In genomic region chr13:100566543-100566942, GRCh38 we compare ENCODE assay signal across 33 cellular contexts. TPM values are rescaled to one million over a fixed set of nuclear protein-coding genes. Genes with fewer than 3 reads are reported as not detected.
DNase-seq lines count a peak whose midpoint lies in the region; ATAC-seq, FAIRE-seq and TF ChIP-seq lines count a peak whose summit lies in the region.
"Had no signal": no experiment of that assay in that cellular context is flagged by ENCODE, and none has a peak within 500 bp of the region (broad histone marks: within the 10 kb centered on the region; RNA-seq: fewer than 3 reads in every experiment).

No MANE protein-coding gene starts in this region.

- H3K27me3 Mint-ChIP-seq in astrocyte (ENCODE audit: low read depth, unreplicated experiment): no peaks in the 10 kb centered on the region
- H3K27me3 Mint-ChIP-seq: activated CD4-positive, alpha-beta memory T cell treated with anti-CD3 and anti-CD28 coated beads for 36 hours; B cell; naive thymus-derived CD4-positive, alpha-beta T cell had no signal

- no peak overlapping the region for H2BK15ac ChIP-seq in IMR-90 (ENCODE audit: low read depth, low read length)

- H2BK20ac ChIP-seq in IMR-90 (ENCODE audit: low read depth, low read length): no peak overlapping the region

- H3K27ac Mint-ChIP-seq in astrocyte (ENCODE audit: unreplicated experiment): peak overlapping the region; percentile 13
- H3K27ac Mint-ChIP-seq: activated CD4-positive, alpha-beta memory T cell treated with anti-CD3 and anti-CD28 coated beads for 36 hours; B cell; CD8-positive, alpha-beta T cell; mesothelial cell of epicardium; naive thymus-derived CD4-positive, alpha-beta T cell; T-helper 1 cell treated with Interleukin-12 subunit alpha and Interleukin-12 subunit beta and Interleukin-4 antibody, amounts not matched to agents 30 μg/mL and 1 μg/mL, for 36 hours had no signal

- H3K18ac ChIP-seq in IMR-90 (ENCODE audit: low read depth, low read length): no peak overlapping the region

- no peak overlapping the region for H3K23ac ChIP-seq in IMR-90 (ENCODE audit: low read depth, low read length)

- H3K9ac ChIP-seq in IMR-90 (ENCODE audit: low read depth, low read length): no peak overlapping the region
- H3K9ac ChIP-seq in astrocyte (ENCODE audit: low read length): no peak overlapping the region

- peaks cover 16% of the 10 kb centered on the region for H3K9me3 Mint-ChIP-seq in astrocyte (ENCODE audit: unreplicated experiment)
- H3K9me3 Mint-ChIP-seq: activated CD4-positive, alpha-beta memory T cell treated with anti-CD3 and anti-CD28 coated beads for 36 hours; CD8-positive, alpha-beta T cell had no signal

- H4K5ac ChIP-seq in IMR-90 (ENCODE audit: low read depth, low read length): no peak overlapping the region

- no peak overlapping the region for H4K8ac ChIP-seq in IMR-90 (ENCODE audit: low read depth in 2 of 2, low read length in 2 of 2)

- H3K27me3 ChIP-seq in IMR-90 (ENCODE audit: control insufficient read depth, insufficient read depth, low read length) (no peaks in the 10 kb centered on the region), astrocyte (ENCODE audit: insufficient read depth, low read length) (no peaks in the 10 kb centered on the region)
- H3K27me3 ChIP-seq: colonic mucosa, esophagus muscularis mucosa, SJSA1, tibial artery had no signal

- intact Hi-C loops in IMR-90 (cut with micrococcal nuclease) (no loop called here), lower leg skin (cut with DNase I; ENCODE audit: low total_unique reads) (no loop called here)

- H3K27ac ChIP-seq in IMR-90 (ENCODE audit: insufficient read depth, low read length) (no peak overlapping the region), astrocyte (ENCODE audit: low read depth, low read length) (no peak overlapping the region)
- H3K27ac ChIP-seq: colonic mucosa, esophagus muscularis mucosa, SJSA1, tibial artery had no signal

- no peaks in the 10 kb centered on the region for H3K36me3 ChIP-seq in IMR-90 (ENCODE audit: control insufficient read depth, insufficient read depth, low read length)
- no peaks in the 10 kb centered on the region for H3K36me3 ChIP-seq in astrocyte (ENCODE audit: insufficient read depth, low read length)
- H3K36me3 ChIP-seq: colonic mucosa, esophagus muscularis mucosa, SJSA1, tibial artery had no signal

- TF ChIP-seq POLR2A in IMR-90 (IDR thresholded peaks at IDR 0.05; ENCODE audit: low read depth, low read length): no peak
- no peak for TF ChIP-seq POLR2A in lower leg skin (IDR thresholded peaks at IDR 0.05)

- H3K4me1 ChIP-seq in IMR-90 (ENCODE audit: control insufficient read depth, insufficient read depth, low read length): no peaks in the 10 kb centered on the region; the same call in 1 of the 2 replicates
- no peaks in the 10 kb centered on the region for H3K4me1 ChIP-seq in astrocyte (ENCODE audit: insufficient read depth, low read length)
- H3K4me1 ChIP-seq: colonic mucosa, SJSA1, tibial artery had no signal

- H3K9me3 ChIP-seq in IMR-90 (ENCODE audit: control insufficient read depth, insufficient read depth, low read length): no peaks in the 10 kb centered on the region
- peaks cover 4% of the 10 kb centered on the region for H3K9me3 ChIP-seq in astrocyte (ENCODE audit: insufficient read depth, low read depth, low read length)
- H3K9me3 ChIP-seq: colonic mucosa, esophagus muscularis mucosa, SJSA1, tibial artery had no signal

- H2AFZ ChIP-seq in IMR-90 (replicated peaks; ENCODE audit: low read length, poor library complexity): no peak overlapping the region
- no peak overlapping the region for H2AFZ ChIP-seq in astrocyte (ENCODE audit: low read depth, low read length)

- no peaks in the 10 kb centered on the region for H3K79me1 ChIP-seq in IMR-90 (ENCODE audit: low read depth in 1 of 2, low read length in 2 of 2)

- no peak for ATAC-seq in IMR-90 (ENCODE audit: low read depth)
- ATAC-seq in GM18519 (IDR thresholded peaks at IDR 0.05; ENCODE audit: low FRiP score, unreplicated experiment): no peak
- ATAC-seq: CD8-positive, alpha-beta T cell; left ventricle myocardium superior; naive thymus-derived CD4-positive, alpha-beta T cell had no signal

- H2AK9ac ChIP-seq in IMR-90 (replicated peaks; ENCODE audit: low read depth, low read length, poor library complexity): no peak overlapping the region

- H3K4me1 Mint-ChIP-seq in astrocyte (ENCODE audit: low read depth, unreplicated experiment): peaks cover 6% of the 10 kb centered on the region
- H3K4me1 Mint-ChIP-seq: B cell, mesothelial cell of epicardium had no signal

- H3K4me3 Mint-ChIP-seq in astrocyte (ENCODE audit: unreplicated experiment): no peak overlapping the region
- H3K4me3 Mint-ChIP-seq: activated CD4-positive, alpha-beta memory T cell treated with anti-CD3 and anti-CD28 coated beads for 36 hours; B cell; CD8-positive, alpha-beta T cell; mesothelial cell of epicardium; naive thymus-derived CD4-positive, alpha-beta T cell; T-helper 1 cell treated with Interleukin-12 subunit alpha and Interleukin-12 subunit beta and Interleukin-4 antibody, amounts not matched to agents 30 μg/mL and 1 μg/mL, for 36 hours had no signal

- no peak for TF ChIP-seq RAD21 in IMR-90 (IDR thresholded peaks at IDR 0.05; ENCODE audit: low read length)

- no TSS peak for BruUV-seq in IMR-90 (replicated peaks; lab: Mats Ljungman, UMichigan)

- peaks cover 6% of the 10 kb centered on the region for H3K36me3 Mint-ChIP-seq in astrocyte (ENCODE audit: low read depth, unreplicated experiment)

- no peak overlapping the region for H2BK120ac ChIP-seq in IMR-90 (ENCODE audit: low read depth, low read length)

- CTCF ChIA-PET in IMR-90 (lab: Yijun Ruan, JAX): no interaction called here

- no peak overlapping the region for H3K4me2 ChIP-seq in IMR-90 (ENCODE audit: low read depth, low read length)
- H3K4me2 ChIP-seq in astrocyte (ENCODE audit: low read length): no peak overlapping the region

- H3K4ac ChIP-seq in IMR-90 (ENCODE audit: low read depth, low read length): no peak overlapping the region

- H3K79me2 ChIP-seq in astrocyte (ENCODE audit: insufficient read depth, low read length): no peaks in the 10 kb centered on the region

- dilution Hi-C loops in IMR-90 (cut with HindIII; ENCODE audit: low sequenced_read_pairs, unreplicated experiment): no loop called here

- H4K91ac ChIP-seq in IMR-90 (ENCODE audit: insufficient read depth, low read depth, low read length): no peak overlapping the region

- no peak overlapping the region for H3K14ac ChIP-seq in IMR-90 (replicated peaks; ENCODE audit: low read depth, low read length)

- peak; percentile 13 for DNase-seq in AG10803 (ENCODE audit: low read depth)
- DNase-seq in IMR-90: peak; percentile 40
- peak; percentile 41 for DNase-seq in astrocyte (ENCODE audit: low read depth)
- peak; percentile 69 for DNase-seq in myocyte (ENCODE audit: low read depth)
- no peak for DNase-seq in AG08395 (ENCODE audit: low spot score)
- DNase-seq in lower leg skin (ENCODE audit: low spot score in 2 of 2): no peak
- no peak for DNase-seq in OCI-M1 (lab: John Stamatoyannopoulos, UW)
- DNase-seq: activated CD4-positive, alpha-beta memory T cell treated with anti-CD3 and anti-CD28 coated beads for 36 hours; activated CD4-positive, CD25-positive, alpha-beta regulatory T cell treated with anti-CD3 and anti-CD28 coated beads, Interleukin-2, amount 50 U/mL, for 72 hours; activated CD8-positive, alpha-beta memory T cell treated with anti-CD3 and anti-CD28 coated beads, Interleukin-2, amount 50 U/mL, for 48 hours; activated naive CD4-positive, alpha-beta T cell treated with anti-CD3 and anti-CD28 coated beads, Interleukin-2, amount 50 U/mL, for 16 hours; amygdala; CD8-positive, alpha-beta T cell; colonic mucosa; effector memory CD4-positive, alpha-beta T cell; hypothalamus; left ventricle myocardium superior; naive thymus-derived CD4-positive, alpha-beta T cell; NCI-H526; nucleus accumbens; retina; RPMI8226; stimulated activated CD4-positive, alpha-beta T cell treated with anti-CD3 and anti-CD28 coated beads, Interleukin-2, amount 100 ng/mL, for 24 hours; tibial artery had no signal

- H3K9me1 ChIP-seq in IMR-90 (ENCODE audit: insufficient read depth, low read length): no peaks in the 10 kb centered on the region

- no peak overlapping the region for H3K56ac ChIP-seq in IMR-90 (ENCODE audit: extremely low read depth, insufficient read depth, low read length)

- TF ChIP-seq CTCF in AG10803 (conservative IDR thresholded peaks at IDR 0.05; ENCODE audit: low read length) (no peak), IMR-90 (conservative IDR thresholded peaks at IDR 0.05; ENCODE audit: low read depth, low read length) (no peak), astrocyte (IDR thresholded peaks at IDR 0.05; ENCODE audit: insufficient read depth, low read depth, low read length) (no peak), lower leg skin (IDR thresholded peaks at IDR 0.05) (no peak)

- 90% methylated on average over 2 of the region's 6 CpGs; no CpG with 5 or more reads in 1 of the 2 experiments for WGBS in IMR-90 (ENCODE audit: extremely low coverage in 2 of 2, insufficient read length in 1 of 2), 2 experiments
- WGBS in lower leg skin, 2 donors: 86 to 92% methylated on average over 6 of the region's 6 CpGs

- H2AK5ac ChIP-seq in IMR-90 (ENCODE audit: low read depth, low read length): no peak overlapping the region

- H3K4me3 ChIP-seq in AG10803 (ENCODE audit: low read length) (no peak overlapping the region), IMR-90 (ENCODE audit: insufficient read depth, low read depth, low read length) (no peak overlapping the region), astrocyte (ENCODE audit: insufficient read depth, low read depth, low read length) (no peak overlapping the region), lower leg skin (ENCODE audit: low read depth, poor library complexity, severe bottlenecking) (no peak overlapping the region)
- H3K4me3 ChIP-seq: colonic mucosa, esophagus muscularis mucosa, SJSA1, tibial artery had no signal

- POLR2A ChIA-PET in IMR-90 (lab: Charles Lee; ENCODE audit: unreplicated experiment): no interaction called here

- H2BK5ac ChIP-seq in IMR-90 (ENCODE audit: low read depth, low read length, poor library complexity, severe bottlenecking): no peak overlapping the region

- in situ Hi-C loops in IMR-90 (cut with MboI; ENCODE audit: low sequenced_read_pairs): no loop called here

- FAIRE-seq in astrocyte (lab: Jason Lieb, UNC): no peak
- FAIRE-seq: A204.1, GM12892, TTC549 had no signal

- no peaks in the 10 kb centered on the region for H4K20me1 ChIP-seq in IMR-90 (ENCODE audit: insufficient read depth, low read length)
- no peaks in the 10 kb centered on the region for H4K20me1 ChIP-seq in astrocyte (ENCODE audit: insufficient read depth, low read length)

TF ChIP-seq in IMR-90, 13 proteins besides CTCF, POLR2A, EP300 and RAD21 (continues in another document):
- no peak for TF ChIP-seq NFE2L2 (IDR thresholded peaks at IDR 0.05; ENCODE audit: low read depth, low read length)
- no peak for TF ChIP-seq RFX5 (IDR thresholded peaks at IDR 0.05; ENCODE audit: low read depth, low read length)
- TF ChIP-seq MAFK (IDR thresholded peaks at IDR 0.05; ENCODE audit: low read depth, low read length): no peak

RNA-seq across cellular contexts. Expression of gene GGACT, which starts 22.0 kb away (rescaled TPM):
- total RNA-seq in IMR-90 (2012; rRNA removed) (2.0 and 2.2 TPM in 2 replicates), astrocyte (7.7 and 7.9 TPM in 2 replicates), myocyte (0.40 and 2.8 TPM in 2 replicates), lower leg skin (1 to 10 TPM; 1.5 to 3.6 (median 2.6) TPM)
- polyA plus RNA-seq in IMR-90 (2012; rRNA removed): 1.9 and 2.6 TPM in 2 replicates
- 3.4 and 4.1 TPM in 2 replicates for polyA plus RNA-seq in IMR-90 (2012; cell fraction: cytosol; rRNA removed)
- 1.3 and 2.5 TPM in 2 replicates for polyA plus RNA-seq in IMR-90 (2012; cell fraction: nucleus; rRNA removed; ENCODE audit: low replicate concordance)
- polyA plus RNA-seq in myocyte (2012): 1.8 TPM

Comparison
In these comparisons a context has a peak if more than half of its experiments do, and no peak if none do; other contexts are left out.
1. DNase-seq: peak in AG10803 (single experiment), IMR-90 (single experiment), astrocyte (single experiment) and myocyte (single experiment); none in AG08395 (single experiment), lower leg skin (0 of 2) and OCI-M1 (single experiment).